ENCODE assay signal across 10 cellular contexts in genomic region chr6:107634147-107635057, GRCh38.
DNase-seq lines count a peak whose midpoint lies in the region; ATAC-seq, FAIRE-seq and TF ChIP-seq lines count a peak whose summit lies in the region.
"Had no signal": no experiment of that assay in that cellular context is flagged by ENCODE, and none has a peak within 500 bp of the region (broad histone marks: within the 10 kb centered on the region; RNA-seq: fewer than 3 reads in every experiment).

No MANE protein-coding gene starts in this region.

- no peaks in the 10 kb centered on the region for H3F3A ChIP-seq in MM.1S (ENCODE audit: insufficient read depth, low read length)

- peaks cover 0 to 27% of the 10 kb centered on the region in 2 donors for H3K36me3 ChIP-seq in gastroesophageal sphincter
- peaks cover 0 to 15% of the 10 kb centered on the region in 2 donors for H3K36me3 ChIP-seq in psoas muscle (ENCODE audit: insufficient read depth in 1 of 2, low read depth in 1 of 2)
- no peaks in the 10 kb centered on the region for H3K36me3 ChIP-seq in MM.1S (replicated peaks; ENCODE audit: insufficient read depth, low read length)

- H3K9me2 ChIP-seq in MM.1S (replicated peaks; ENCODE audit: insufficient read depth, low read length): no peaks in the 10 kb centered on the region

- no peak for FAIRE-seq in GM12891 (lab: Jason Lieb, UNC)

- no peak for TF ChIP-seq POLR2A in GM12891 (IDR thresholded peaks at IDR 0.05; ENCODE audit: low read depth, low read length)
- no peak for TF ChIP-seq POLR2A in gastroesophageal sphincter (IDR thresholded peaks at IDR 0.05)

- no peak overlapping the region for H3K27ac ChIP-seq in gastroesophageal sphincter
- no peak overlapping the region for H3K27ac ChIP-seq in psoas muscle
- H3K27ac ChIP-seq in MM.1S (ENCODE audit: low read length): no peak overlapping the region
- H3K27ac ChIP-seq: epithelial cell of prostate had no signal

- no peaks in the 10 kb centered on the region for H4K20me1 ChIP-seq in MM.1S (ENCODE audit: insufficient read depth, low read length)

- H3K9ac ChIP-seq in MM.1S (ENCODE audit: low read length): no peak overlapping the region

- DNase-seq in GM12891 (ENCODE audit: insufficient read length, low spot score) (peak; percentile 33), psoas muscle (peak; percentile 27 to 70), NOMO-1 (lab: John Stamatoyannopoulos, UW; ENCODE audit: unreplicated experiment in 2 of 2) (no peak), AML-193 (lab: John Stamatoyannopoulos, UW) (no peak), MM.1S (no peak), DMS153 treated with DMSO at 0.1 percent for 48 hours (lab: John Stamatoyannopoulos, UW; ENCODE audit: unreplicated experiment) (no peak)
- peak; percentile 37 for DNase-seq in activated T-cell treated with anti-CD3 and anti-CD28 coated beads, Interleukin-2, amount 50 U/mL, for 1 hour
- DNase-seq: DND-41 had no signal

- peak overlapping the region in 1 of 2 donors; percentile 40 for H3K4me3 ChIP-seq in gastroesophageal sphincter
- H3K4me3 ChIP-seq in psoas muscle: peak overlapping the region; percentile 11
- no peak overlapping the region for H3K4me3 ChIP-seq in MM.1S (ENCODE audit: low read length)

- TF ChIP-seq CTCF in gastroesophageal sphincter (IDR thresholded peaks at IDR 0.05) (no peak), psoas muscle (IDR thresholded peaks at IDR 0.05) (no peak), MM.1S (IDR thresholded peaks at IDR 0.05; ENCODE audit: low read length) (no peak)

- no peak overlapping the region for H2AFZ ChIP-seq in MM.1S (ENCODE audit: low read length)

- no peaks in the 10 kb centered on the region for H3K9me3 ChIP-seq in gastroesophageal sphincter
- no peaks in the 10 kb centered on the region for H3K9me3 ChIP-seq in psoas muscle
- no peaks in the 10 kb centered on the region for H3K9me3 ChIP-seq in MM.1S (replicated peaks; ENCODE audit: insufficient read depth, low read length)

- WGBS in gastroesophageal sphincter (ENCODE audit: low coverage in 1 of 2), 2 donors: no CpG with 5 or more reads among the region's 114 CpGs
- 43 to 57% (median 55%) methylated on average over 79 to 114 of the region's 114 CpGs for WGBS in psoas muscle, 3 donors

- H3K4me2 ChIP-seq in MM.1S (ENCODE audit: low read depth, low read length): no peak overlapping the region

- TF ChIP-seq EP300 in gastroesophageal sphincter (IDR thresholded peaks at IDR 0.05): no peak

- H3K4me1 ChIP-seq in gastroesophageal sphincter: peaks cover 0 to 34% (median 14%) of the 10 kb centered on the region in 3 donors
- peaks cover 26% of the 10 kb centered on the region for H3K4me1 ChIP-seq in psoas muscle
- H3K4me1 ChIP-seq in MM.1S (ENCODE audit: low read length): no peaks in the 10 kb centered on the region

- ATAC-seq in gastroesophageal sphincter (peak; percentile 43), psoas muscle (peak in 1 of 4 donors; percentile 7)

- H3K27me3 ChIP-seq in gastroesophageal sphincter: peaks cover 17% of the 10 kb centered on the region
- no peaks in the 10 kb centered on the region for H3K27me3 ChIP-seq in psoas muscle (ENCODE audit: insufficient read depth in 3 of 3, low read length in 2 of 3)
- no peaks in the 10 kb centered on the region for H3K27me3 ChIP-seq in MM.1S (replicated peaks; ENCODE audit: insufficient read depth, low read length)

- H3K79me2 ChIP-seq in MM.1S (ENCODE audit: low read length): no peaks in the 10 kb centered on the region

- intact Hi-C loops in psoas muscle (cut with DNase I): no loop called here

TF ChIP-seq in GM12891, 5 proteins besides CTCF, POLR2A, EP300 and RAD21:
- TF ChIP-seq SPI1 (IDR thresholded peaks at IDR 0.05; ENCODE audit: low read depth, low read length): no peak
- TF ChIP-seq POU2F2 (IDR thresholded peaks at IDR 0.05; ENCODE audit: low read depth, low read length): no peak
- TF ChIP-seq POLR2AphosphoS5 (IDR thresholded peaks at IDR 0.05; ENCODE audit: low read depth, low read length): no peak
- no peak for TF ChIP-seq PAX5 (IDR thresholded peaks at IDR 0.05; ENCODE audit: insufficient read depth, low read length, severe bottlenecking)
- no peak for TF ChIP-seq TAF1 (IDR thresholded peaks at IDR 0.05; ENCODE audit: low read depth, low read length)

Comparison
In these comparisons a context has a peak if more than half of its experiments do, and no peak if none do; other contexts are left out.
1. DNase-seq: peak in GM12891 (single experiment), activated T-cell treated with anti-CD3 and anti-CD28 coated beads, Interleukin-2, amount 50 U/mL, for 1 hour (single experiment) and psoas muscle (2 of 2); none in NOMO-1 (0 of 2), AML-193 (0 of 2), MM.1S (single experiment) and DMS153 treated with DMSO at 0.1 percent for 48 hours (single experiment).